In genomic region chr4:150302553-150302952, GRCh38 we compare ENCODE assay signal across 11 cellular contexts.
DNase-seq lines count a peak whose midpoint lies in the region; ATAC-seq and FAIRE-seq lines count a peak whose summit lies in the region.
"Had no signal": no experiment of that assay in that cellular context is flagged by ENCODE, and none has a peak within 500 bp of the region (broad histone marks: within the 10 kb centered on the region; RNA-seq: fewer than 3 reads in every experiment).

No MANE protein-coding gene starts in this region.

- no peak for DNase-seq in GM18507 (ENCODE audit: extremely low spot score, insufficient read length, low read depth)
- DNase-seq in SIG-M5 treated with dmso at 0.1 percent for 504 hours (lab: John Stamatoyannopoulos, UW; ENCODE audit: unreplicated experiment) = peak; percentile 81
- DNase-seq in dermis microvascular lymphatic vessel endothelial cell (ENCODE audit: low read depth in 2 of 2) = peak; percentile 72 to 88
- DNase-seq in stimulated activated CD4-positive, alpha-beta T cell treated with anti-CD3 and anti-CD28 coated beads, Interleukin-15, amount 100 ng/mL, for 48 hours (ENCODE audit: low read depth in 2 of 2) = peak; percentile 14 to 40
- no peak for DNase-seq in activated gamma-delta T cell (lab: John Stamatoyannopoulos, UW)
- no peak for DNase-seq in HuH-7.5 (ENCODE audit: low spot score)
- DNase-seq in DMS79 treated with DMSO at 0.1 percent for 48 hours (lab: John Stamatoyannopoulos, UW) = no peak
- DNase-seq: activated gamma-delta T cell treated with Interleukin-2 at 50 U/mL for 16 hours, NCI-H2081 had no signal

- no peak for ATAC-seq in HG03521 (IDR thresholded peaks at IDR 0.05; ENCODE audit: unreplicated experiment)
- ATAC-seq: naive thymus-derived CD4-positive, alpha-beta T cell had no signal

- FAIRE-seq in GM18507 (lab: Jason Lieb, UNC) = peak; percentile 38

Comparison
In these comparisons a context has a peak if more than half of its experiments do, and no peak if none do; other contexts are left out.
1. DNase-seq: peak in SIG-M5 treated with dmso at 0.1 percent for 504 hours (single experiment), dermis microvascular lymphatic vessel endothelial cell (2 of 2) and stimulated activated CD4-positive, alpha-beta T cell treated with anti-CD3 and anti-CD28 coated beads, Interleukin-15, amount 100 ng/mL, for 48 hours (2 of 2); none in GM18507 (single experiment), activated gamma-delta T cell (single experiment), HuH-7.5 (single experiment) and DMS79 treated with DMSO at 0.1 percent for 48 hours (single experiment).